ENCODE assay signal across 1 cellular context in the genomic region with DNA sequence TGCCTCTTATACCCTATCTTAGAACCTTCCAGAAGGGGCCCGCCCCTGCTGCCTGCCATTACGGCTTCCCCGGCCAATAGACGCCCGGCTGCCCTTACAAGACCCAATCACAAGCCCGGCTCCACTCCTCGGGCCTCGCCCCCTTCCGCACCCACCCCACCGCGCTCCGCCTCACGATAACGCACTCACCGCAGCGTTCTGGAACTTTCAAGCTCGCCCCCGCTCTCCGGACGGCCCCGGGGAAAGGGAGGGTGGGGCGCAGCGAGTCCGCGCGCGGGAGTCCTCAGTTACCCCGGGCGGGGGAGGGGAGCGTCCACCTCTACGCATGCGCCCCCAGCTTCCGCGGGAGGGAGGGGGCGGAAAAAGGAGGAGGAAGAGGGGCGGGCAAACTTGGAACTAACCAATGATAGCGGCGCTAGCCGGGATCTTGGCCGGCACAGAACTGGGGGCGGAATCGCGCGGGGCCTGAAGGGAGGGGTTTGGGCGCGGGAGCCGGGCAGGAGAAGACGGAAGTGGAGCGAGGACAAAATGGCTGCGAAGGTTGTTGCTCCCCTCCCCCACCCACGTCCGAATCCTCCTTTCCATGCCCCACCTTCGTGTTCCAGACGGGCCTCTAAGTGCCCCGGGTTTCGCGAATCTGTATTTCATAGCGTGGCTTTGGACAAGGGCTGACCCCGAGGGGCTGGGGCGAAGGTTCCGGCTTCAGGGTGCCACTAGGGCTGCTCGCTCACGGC.
TF ChIP-seq lines count a peak whose summit lies in the region.

No MANE protein-coding gene starts in this region.

TF ChIP-seq in K562, 482 proteins besides CTCF, POLR2A, EP300 and RAD21 (continued from another document and continues in another):
- peak; percentile 8; the same call in 1 of the 2 replicates for TF ChIP-seq XRCC5 (IDR thresholded peaks at IDR 0.05; ENCODE audit: low read depth, low read length)
- no peak for TF ChIP-seq ARID2 (IDR thresholded peaks at IDR 0.05)
- no peak for TF ChIP-seq ZC3H11A (IDR thresholded peaks at IDR 0.05; ENCODE audit: low read depth, low read length)
- TF ChIP-seq POLR2G (IDR thresholded peaks at IDR 0.05; ENCODE audit: low read depth, low read length): peak; percentile 84
- 0 out of 2 replicates have a peak, but pooled peaks have one; percentile 39 for TF ChIP-seq TOE1 (IDR thresholded peaks at IDR 0.05; ENCODE audit: borderline replicate concordance)
- no peak for TF ChIP-seq TOE1 (CRISPR knock-in tag; IDR thresholded peaks at IDR 0.05; ENCODE audit: borderline replicate concordance, low read depth)
- TF ChIP-seq, protein P1, sequence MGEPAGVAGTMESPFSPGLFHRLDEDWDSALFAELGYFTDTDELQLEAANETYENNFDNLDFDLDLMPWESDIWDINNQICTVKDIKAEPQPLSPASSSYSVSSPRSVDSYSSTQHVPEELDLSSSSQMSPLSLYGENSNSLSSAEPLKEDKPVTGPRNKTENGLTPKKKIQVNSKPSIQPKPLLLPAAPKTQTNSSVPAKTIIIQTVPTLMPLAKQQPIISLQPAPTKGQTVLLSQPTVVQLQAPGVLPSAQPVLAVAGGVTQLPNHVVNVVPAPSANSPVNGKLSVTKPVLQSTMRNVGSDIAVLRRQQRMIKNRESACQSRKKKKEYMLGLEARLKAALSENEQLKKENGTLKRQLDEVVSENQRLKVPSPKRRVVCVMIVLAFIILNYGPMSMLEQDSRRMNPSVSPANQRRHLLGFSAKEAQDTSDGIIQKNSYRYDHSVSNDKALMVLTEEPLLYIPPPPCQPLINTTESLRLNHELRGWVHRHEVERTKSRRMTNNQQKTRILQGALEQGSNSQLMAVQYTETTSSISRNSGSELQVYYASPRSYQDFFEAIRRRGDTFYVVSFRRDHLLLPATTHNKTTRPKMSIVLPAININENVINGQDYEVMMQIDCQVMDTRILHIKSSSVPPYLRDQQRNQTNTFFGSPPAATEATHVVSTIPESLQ (CRISPR knock-in tag; IDR thresholded peaks at IDR 0.05): no peak
- no peak for TF ChIP-seq ZNF384 (IDR thresholded peaks at IDR 0.05; ENCODE audit: low read depth, low read length)
- no peak for TF ChIP-seq ZNF431 (CRISPR knock-in tag; IDR thresholded peaks at IDR 0.05)
- no peak for TF ChIP-seq SNRNP70 (optimal IDR thresholded peaks at IDR 0.05; ENCODE audit: low read depth, low read length)
- TF ChIP-seq, protein P2, sequence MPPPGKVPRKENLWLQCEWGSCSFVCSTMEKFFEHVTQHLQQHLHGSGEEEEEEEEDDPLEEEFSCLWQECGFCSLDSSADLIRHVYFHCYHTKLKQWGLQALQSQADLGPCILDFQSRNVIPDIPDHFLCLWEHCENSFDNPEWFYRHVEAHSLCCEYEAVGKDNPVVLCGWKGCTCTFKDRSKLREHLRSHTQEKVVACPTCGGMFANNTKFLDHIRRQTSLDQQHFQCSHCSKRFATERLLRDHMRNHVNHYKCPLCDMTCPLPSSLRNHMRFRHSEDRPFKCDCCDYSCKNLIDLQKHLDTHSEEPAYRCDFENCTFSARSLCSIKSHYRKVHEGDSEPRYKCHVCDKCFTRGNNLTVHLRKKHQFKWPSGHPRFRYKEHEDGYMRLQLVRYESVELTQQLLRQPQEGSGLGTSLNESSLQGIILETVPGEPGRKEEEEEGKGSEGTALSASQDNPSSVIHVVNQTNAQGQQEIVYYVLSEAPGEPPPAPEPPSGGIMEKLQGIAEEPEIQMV (tag; conservative IDR thresholded peaks at IDR 0.05; ENCODE audit: low read depth): no peak
- TF ChIP-seq ZFX (CRISPR knock-in tag; IDR thresholded peaks at IDR 0.05): no peak
- TF ChIP-seq RBM25 (IDR thresholded peaks at IDR 0.05; ENCODE audit: low read depth, low read length, severe bottlenecking): no peak
- TF ChIP-seq CAMTA2 (CRISPR knock-in tag; conservative IDR thresholded peaks at IDR 0.05): no peak
- no peak for TF ChIP-seq ZKSCAN8 (CRISPR knock-in tag; IDR thresholded peaks at IDR 0.05)
- TF ChIP-seq SRF (CRISPR knock-in tag; IDR thresholded peaks at IDR 0.05): no peak; a peak in 2 of 4 replicates
- no peak for TF ChIP-seq KDM2B (CRISPR knock-in tag; IDR thresholded peaks at IDR 0.05)
- no peak for TF ChIP-seq ZC3H4 (CRISPR knock-in tag; IDR thresholded peaks at IDR 0.05; ENCODE audit: borderline replicate concordance)
- TF ChIP-seq, protein P3, sequence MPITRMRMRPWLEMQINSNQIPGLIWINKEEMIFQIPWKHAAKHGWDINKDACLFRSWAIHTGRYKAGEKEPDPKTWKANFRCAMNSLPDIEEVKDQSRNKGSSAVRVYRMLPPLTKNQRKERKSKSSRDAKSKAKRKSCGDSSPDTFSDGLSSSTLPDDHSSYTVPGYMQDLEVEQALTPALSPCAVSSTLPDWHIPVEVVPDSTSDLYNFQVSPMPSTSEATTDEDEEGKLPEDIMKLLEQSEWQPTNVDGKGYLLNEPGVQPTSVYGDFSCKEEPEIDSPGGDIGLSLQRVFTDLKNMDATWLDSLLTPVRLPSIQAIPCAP (CRISPR knock-in tag; IDR thresholded peaks at IDR 0.05; ENCODE audit: borderline replicate concordance): no peak
- TF ChIP-seq, protein P4, sequence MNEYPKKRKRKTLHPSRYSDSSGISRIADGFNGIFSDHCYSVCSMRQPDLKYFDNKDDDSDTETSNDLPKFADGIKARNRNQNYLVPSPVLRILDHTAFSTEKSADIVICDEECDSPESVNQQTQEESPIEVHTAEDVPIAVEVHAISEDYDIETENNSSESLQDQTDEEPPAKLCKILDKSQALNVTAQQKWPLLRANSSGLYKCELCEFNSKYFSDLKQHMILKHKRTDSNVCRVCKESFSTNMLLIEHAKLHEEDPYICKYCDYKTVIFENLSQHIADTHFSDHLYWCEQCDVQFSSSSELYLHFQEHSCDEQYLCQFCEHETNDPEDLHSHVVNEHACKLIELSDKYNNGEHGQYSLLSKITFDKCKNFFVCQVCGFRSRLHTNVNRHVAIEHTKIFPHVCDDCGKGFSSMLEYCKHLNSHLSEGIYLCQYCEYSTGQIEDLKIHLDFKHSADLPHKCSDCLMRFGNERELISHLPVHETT (CRISPR knock-in tag; conservative IDR thresholded peaks at IDR 0.05 in 1 of 2, IDR thresholded peaks at IDR 0.05 in 1 of 2): peak in 1 of 2 experiments; percentile 75; a peak in 2 of 4 replicates
- no peak for TF ChIP-seq ZNF57 (CRISPR knock-in tag; IDR thresholded peaks at IDR 0.05)
- no peak for TF ChIP-seq CBFA2T3 (IDR thresholded peaks at IDR 0.05)
- TF ChIP-seq MAZ (CRISPR knock-in tag; conservative IDR thresholded peaks at IDR 0.05 in 1 of 2, IDR thresholded peaks at IDR 0.05 in 1 of 2): peak; percentile 99
- TF ChIP-seq, protein P5, sequence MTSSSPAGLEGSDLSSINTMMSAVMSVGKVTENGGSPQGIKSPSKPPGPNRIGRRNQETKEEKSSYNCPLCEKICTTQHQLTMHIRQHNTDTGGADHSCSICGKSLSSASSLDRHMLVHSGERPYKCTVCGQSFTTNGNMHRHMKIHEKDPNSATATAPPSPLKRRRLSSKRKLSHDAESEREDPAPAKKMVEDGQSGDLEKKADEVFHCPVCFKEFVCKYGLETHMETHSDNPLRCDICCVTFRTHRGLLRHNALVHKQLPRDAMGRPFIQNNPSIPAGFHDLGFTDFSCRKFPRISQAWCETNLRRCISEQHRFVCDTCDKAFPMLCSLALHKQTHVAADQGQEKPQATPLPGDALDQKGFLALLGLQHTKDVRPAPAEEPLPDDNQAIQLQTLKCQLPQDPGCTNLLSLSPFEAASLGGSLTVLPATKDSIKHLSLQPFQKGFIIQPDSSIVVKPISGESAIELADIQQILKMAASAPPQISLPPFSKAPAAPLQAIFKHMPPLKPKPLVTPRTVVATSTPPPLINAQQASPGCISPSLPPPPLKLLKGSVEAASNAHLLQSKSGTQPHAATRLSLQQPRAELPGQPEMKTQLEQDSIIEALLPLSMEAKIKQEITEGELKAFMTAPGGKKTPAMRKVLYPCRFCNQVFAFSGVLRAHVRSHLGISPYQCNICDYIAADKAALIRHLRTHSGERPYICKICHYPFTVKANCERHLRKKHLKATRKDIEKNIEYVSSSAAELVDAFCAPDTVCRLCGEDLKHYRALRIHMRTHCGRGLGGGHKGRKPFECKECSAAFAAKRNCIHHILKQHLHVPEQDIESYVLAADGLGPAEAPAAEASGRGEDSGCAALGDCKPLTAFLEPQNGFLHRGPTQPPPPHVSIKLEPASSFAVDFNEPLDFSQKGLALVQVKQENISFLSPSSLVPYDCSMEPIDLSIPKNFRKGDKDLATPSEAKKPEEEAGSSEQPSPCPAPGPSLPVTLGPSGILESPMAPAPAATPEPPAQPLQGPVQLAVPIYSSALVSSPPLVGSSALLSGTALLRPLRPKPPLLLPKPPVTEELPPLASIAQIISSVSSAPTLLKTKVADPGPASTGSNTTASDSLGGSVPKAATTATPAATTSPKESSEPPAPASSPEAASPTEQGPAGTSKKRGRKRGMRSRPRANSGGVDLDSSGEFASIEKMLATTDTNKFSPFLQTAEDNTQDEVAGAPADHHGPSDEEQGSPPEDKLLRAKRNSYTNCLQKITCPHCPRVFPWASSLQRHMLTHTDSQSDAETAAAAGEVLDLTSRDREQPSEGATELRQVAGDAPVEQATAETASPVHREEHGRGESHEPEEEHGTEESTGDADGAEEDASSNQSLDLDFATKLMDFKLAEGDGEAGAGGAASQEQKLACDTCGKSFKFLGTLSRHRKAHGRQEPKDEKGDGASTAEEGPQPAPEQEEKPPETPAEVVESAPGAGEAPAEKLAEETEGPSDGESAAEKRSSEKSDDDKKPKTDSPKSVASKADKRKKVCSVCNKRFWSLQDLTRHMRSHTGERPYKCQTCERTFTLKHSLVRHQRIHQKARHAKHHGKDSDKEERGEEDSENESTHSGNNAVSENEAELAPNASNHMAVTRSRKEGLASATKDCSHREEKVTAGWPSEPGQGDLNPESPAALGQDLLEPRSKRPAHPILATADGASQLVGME (CRISPR knock-in tag; IDR thresholded peaks at IDR 0.05): no peak
- TF ChIP-seq ZNF780A (CRISPR knock-in tag; IDR thresholded peaks at IDR 0.05): no peak
- no peak for TF ChIP-seq GABPB2 (CRISPR knock-in tag; conservative IDR thresholded peaks at IDR 0.05)
- no peak for TF ChIP-seq ZNF217 (CRISPR knock-in tag; IDR thresholded peaks at IDR 0.05)
- TF ChIP-seq, protein P6, sequence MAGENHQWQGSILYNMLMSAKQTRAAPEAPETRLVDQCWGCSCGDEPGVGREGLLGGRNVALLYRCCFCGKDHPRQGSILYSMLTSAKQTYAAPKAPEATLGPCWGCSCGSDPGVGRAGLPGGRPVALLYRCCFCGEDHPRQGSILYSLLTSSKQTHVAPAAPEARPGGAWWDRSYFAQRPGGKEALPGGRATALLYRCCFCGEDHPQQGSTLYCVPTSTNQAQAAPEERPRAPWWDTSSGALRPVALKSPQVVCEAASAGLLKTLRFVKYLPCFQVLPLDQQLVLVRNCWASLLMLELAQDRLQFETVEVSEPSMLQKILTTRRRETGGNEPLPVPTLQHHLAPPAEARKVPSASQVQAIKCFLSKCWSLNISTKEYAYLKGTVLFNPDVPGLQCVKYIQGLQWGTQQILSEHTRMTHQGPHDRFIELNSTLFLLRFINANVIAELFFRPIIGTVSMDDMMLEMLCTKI (IDR thresholded peaks at IDR 0.05; ENCODE audit: partially characterized antibody): no peak
- TF ChIP-seq HDGF (IDR thresholded peaks at IDR 0.05): no peak
- TF ChIP-seq DACH1 (IDR thresholded peaks at IDR 0.05; ENCODE audit: partially characterized antibody): no peak
- TF ChIP-seq DPF2 (IDR thresholded peaks at IDR 0.05): peak; percentile 33; the same call in 1 of the 2 replicates
- no peak for TF ChIP-seq IRF2 (CRISPR knock-in tag; IDR thresholded peaks at IDR 0.05)
- peak; percentile 43; the same call in 1 of the 2 replicates for TF ChIP-seq CC2D1A (IDR thresholded peaks at IDR 0.05)
- TF ChIP-seq, protein P7, sequence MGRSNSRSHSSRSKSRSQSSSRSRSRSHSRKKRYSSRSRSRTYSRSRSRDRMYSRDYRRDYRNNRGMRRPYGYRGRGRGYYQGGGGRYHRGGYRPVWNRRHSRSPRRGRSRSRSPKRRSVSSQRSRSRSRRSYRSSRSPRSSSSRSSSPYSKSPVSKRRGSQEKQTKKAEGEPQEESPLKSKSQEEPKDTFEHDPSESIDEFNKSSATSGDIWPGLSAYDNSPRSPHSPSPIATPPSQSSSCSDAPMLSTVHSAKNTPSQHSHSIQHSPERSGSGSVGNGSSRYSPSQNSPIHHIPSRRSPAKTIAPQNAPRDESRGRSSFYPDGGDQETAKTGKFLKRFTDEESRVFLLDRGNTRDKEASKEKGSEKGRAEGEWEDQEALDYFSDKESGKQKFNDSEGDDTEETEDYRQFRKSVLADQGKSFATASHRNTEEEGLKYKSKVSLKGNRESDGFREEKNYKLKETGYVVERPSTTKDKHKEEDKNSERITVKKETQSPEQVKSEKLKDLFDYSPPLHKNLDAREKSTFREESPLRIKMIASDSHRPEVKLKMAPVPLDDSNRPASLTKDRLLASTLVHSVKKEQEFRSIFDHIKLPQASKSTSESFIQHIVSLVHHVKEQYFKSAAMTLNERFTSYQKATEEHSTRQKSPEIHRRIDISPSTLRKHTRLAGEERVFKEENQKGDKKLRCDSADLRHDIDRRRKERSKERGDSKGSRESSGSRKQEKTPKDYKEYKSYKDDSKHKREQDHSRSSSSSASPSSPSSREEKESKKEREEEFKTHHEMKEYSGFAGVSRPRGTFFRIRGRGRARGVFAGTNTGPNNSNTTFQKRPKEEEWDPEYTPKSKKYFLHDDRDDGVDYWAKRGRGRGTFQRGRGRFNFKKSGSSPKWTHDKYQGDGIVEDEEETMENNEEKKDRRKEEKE (IDR thresholded peaks at IDR 0.05; ENCODE audit: borderline replicate concordance in 1 of 2, control insufficient read depth in 1 of 2, low read depth in 2 of 2, low read length in 1 of 2): no peak
- peak in 1 of 2 experiments; percentile 45; a peak in 1 of 4 replicates for TF ChIP-seq FOXA3 (CRISPR knock-in tag; conservative IDR thresholded peaks at IDR 0.05 in 1 of 2, IDR thresholded peaks at IDR 0.05 in 1 of 2)
- TF ChIP-seq MXI1 (IDR thresholded peaks at IDR 0.05; ENCODE audit: low read depth, low read length): no peak
- TF ChIP-seq ZBED1 (IDR thresholded peaks at IDR 0.05): no peak
- TF ChIP-seq PTBP1 (IDR thresholded peaks at IDR 0.05; ENCODE audit: low read depth, low read length): no peak
- TF ChIP-seq, protein P8, sequence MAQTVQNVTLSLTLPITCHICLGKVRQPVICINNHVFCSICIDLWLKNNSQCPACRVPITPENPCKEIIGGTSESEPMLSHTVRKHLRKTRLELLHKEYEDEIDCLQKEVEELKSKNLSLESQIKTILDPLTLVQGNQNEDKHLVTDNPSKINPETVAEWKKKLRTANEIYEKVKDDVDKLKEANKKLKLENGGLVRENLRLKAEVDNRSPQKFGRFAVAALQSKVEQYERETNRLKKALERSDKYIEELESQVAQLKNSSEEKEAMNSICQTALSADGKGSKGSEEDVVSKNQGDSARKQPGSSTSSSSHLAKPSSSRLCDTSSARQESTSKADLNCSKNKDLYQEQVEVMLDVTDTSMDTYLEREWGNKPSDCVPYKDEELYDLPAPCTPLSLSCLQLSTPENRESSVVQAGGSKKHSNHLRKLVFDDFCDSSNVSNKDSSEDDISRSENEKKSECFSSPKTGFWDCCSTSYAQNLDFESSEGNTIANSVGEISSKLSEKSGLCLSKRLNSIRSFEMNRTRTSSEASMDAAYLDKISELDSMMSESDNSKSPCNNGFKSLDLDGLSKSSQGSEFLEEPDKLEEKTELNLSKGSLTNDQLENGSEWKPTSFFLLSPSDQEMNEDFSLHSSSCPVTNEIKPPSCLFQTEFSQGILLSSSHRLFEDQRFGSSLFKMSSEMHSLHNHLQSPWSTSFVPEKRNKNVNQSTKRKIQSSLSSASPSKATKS (CRISPR knock-in tag; IDR thresholded peaks at IDR 0.05): no peak
